19 cellular contexts compared by ENCODE assay signal in genomic region chr17:4856937-4857314, GRCh38. TPM values are rescaled to one million over a fixed set of nuclear protein-coding genes. Genes with fewer than 3 reads are reported as not detected.
A peak's percentile ranks its signal among the peaks of the same experiment; 100 is the strongest.
DNase-seq lines count a peak whose midpoint lies in the region; ATAC-seq and TF ChIP-seq lines count a peak whose summit lies in the region.
"Had no signal": no experiment of that assay in that cellular context is flagged by ENCODE, and none has a peak within 500 bp of the region (broad histone marks: within the 10 kb centered on the region; RNA-seq: fewer than 3 reads in every experiment).

No MANE protein-coding gene starts in this region.

- H3K4me1 Mint-ChIP-seq in MCF 10A (ENCODE audit: insufficient read depth, unreplicated experiment) (peaks cover 61% of the 10 kb centered on the region), endodermal cell (peaks cover 54% of the 10 kb centered on the region)

- H3K27me3 ChIP-seq in mammary epithelial cell (ENCODE audit: insufficient read depth, low read length), result no peaks in the 10 kb centered on the region
- no peaks in the 10 kb centered on the region for H3K27me3 ChIP-seq in endodermal cell (ENCODE audit: control insufficient read depth, insufficient read depth, low read length, poor library complexity, severe bottlenecking)
- no peaks in the 10 kb centered on the region for H3K27me3 ChIP-seq in suprapubic skin
- H3K27me3 ChIP-seq: left lung, sigmoid colon had no signal

- no peak for TF ChIP-seq POLR2A in suprapubic skin (IDR thresholded peaks at IDR 0.05)

- H3K9me3 ChIP-seq in mammary epithelial cell (replicated peaks; ENCODE audit: insufficient read depth, low read length), result no peaks in the 10 kb centered on the region
- H3K9me3 ChIP-seq in endodermal cell (ENCODE audit: control insufficient read depth, low read length), result no peaks in the 10 kb centered on the region
- no peaks in the 10 kb centered on the region for H3K9me3 ChIP-seq in suprapubic skin
- H3K9me3 ChIP-seq: left lung, sigmoid colon had no signal

- H3K36me3 ChIP-seq in mammary epithelial cell (ENCODE audit: insufficient read depth, low read length) (peaks cover 8% of the 10 kb centered on the region), endodermal cell (ENCODE audit: control insufficient read depth, insufficient read depth, low read length) (peaks cover 7% of the 10 kb centered on the region), suprapubic skin (peaks cover 2% of the 10 kb centered on the region)

- H3K4me3 ChIP-seq in mammary epithelial cell (replicated peaks in 1 of 3; ENCODE audit: insufficient read depth in 1 of 3, low read depth in 2 of 3, low read length in 3 of 3) (no peak overlapping the region), endodermal cell (ENCODE audit: low read length) (no peak overlapping the region), suprapubic skin (no peak overlapping the region)
- H3K4me3 ChIP-seq: left lung, sigmoid colon had no signal

- H3K9ac ChIP-seq in mammary epithelial cell (ENCODE audit: insufficient read depth, low read length) (no peak overlapping the region), endodermal cell (ENCODE audit: extremely low read depth, low read length, poor library complexity, severe bottlenecking) (no peak overlapping the region)

- DNase-seq in MCF 10A (ENCODE audit: unreplicated experiment) (no peak), mammary epithelial cell (no peak), endodermal cell (no peak), middle frontal gyrus (ENCODE audit: extremely low spot score, low spot score) (peak; percentile 40), suprapubic skin (ENCODE audit: low spot score in 2 of 2) (no peak), SHP77 (lab: John Stamatoyannopoulos, UW) (no peak), mucosa of gallbladder (ENCODE audit: low spot score) (no peak)
- DNase-seq: activated CD4-positive, alpha-beta T cell treated with anti-CD3 and anti-CD28 coated beads for 4 hours; IMR-90; left lung; natural killer cell; NCI-H2081; NCI-H526; sigmoid colon; stimulated activated CD4-positive, alpha-beta T cell treated with anti-CD3 and anti-CD28 coated beads, Interleukin-4, amount 100 ng/mL, for 1 hour had no signal

- H3K27me3 Mint-ChIP-seq in MCF 10A (ENCODE audit: insufficient read depth, unreplicated experiment) (no peaks in the 10 kb centered on the region), endodermal cell (ENCODE audit: insufficient read depth) (no peaks in the 10 kb centered on the region)
- H3K27me3 Mint-ChIP-seq: activated naive CD8-positive, alpha-beta T cell had no signal

- 88% methylated on average over 7 of the region's 7 CpGs for WGBS in mammary epithelial cell (ENCODE audit: low coverage, missing lambda C conversion rate)
- 95 to 96% methylated on average over 4 to 7 of the region's 7 CpGs for WGBS in endodermal cell (ENCODE audit: insufficient coverage in 1 of 2, insufficient read length in 1 of 2), 2 experiments
- WGBS in suprapubic skin, result 92% methylated on average over 7 of the region's 7 CpGs

- no TSS peak for BruUV-seq in MCF 10A (replicated peaks; lab: Mats Ljungman, UMichigan)
- BruUV-seq in mammary epithelial cell (replicated peaks; lab: Mats Ljungman, UMichigan), result no TSS peak

- no peak overlapping the region for H2AFZ ChIP-seq in mammary epithelial cell (ENCODE audit: low read depth, low read length)

- H3K79me2 ChIP-seq in mammary epithelial cell (ENCODE audit: insufficient read depth, low read length), result peaks cover 77% of the 10 kb centered on the region

- H3K4me2 ChIP-seq in mammary epithelial cell (ENCODE audit: insufficient read depth, low read depth, low read length), result no peak overlapping the region

- intact Hi-C loops in MCF 10A (cut with micrococcal nuclease) (no loop called here), mammary epithelial cell (cut with micrococcal nuclease) (no loop called here)

- H3K27ac ChIP-seq in mammary epithelial cell (ENCODE audit: insufficient read depth, low read depth, low read length) (no peak overlapping the region), endodermal cell (ENCODE audit: low read depth, low read length) (no peak overlapping the region), suprapubic skin (peak overlapping the region; percentile 24)

- no peak for TF ChIP-seq EP300 in suprapubic skin (IDR thresholded peaks at IDR 0.05)

- H3K4me1 ChIP-seq in mammary epithelial cell (ENCODE audit: insufficient read depth, low read length) (peaks cover 62% of the 10 kb centered on the region), endodermal cell (ENCODE audit: control insufficient read depth, insufficient read depth, low read length) (peaks cover 11% of the 10 kb centered on the region), suprapubic skin (peaks cover 80% of the 10 kb centered on the region)

- H3K36me3 Mint-ChIP-seq in MCF 10A (ENCODE audit: insufficient read depth, unreplicated experiment) (peaks cover 59% of the 10 kb centered on the region), endodermal cell (ENCODE audit: low read depth) (peaks cover 13% of the 10 kb centered on the region)
- H3K36me3 Mint-ChIP-seq: natural killer cell had no signal

- peak overlapping the region; percentile 85 for H3K27ac Mint-ChIP-seq in MCF 10A (ENCODE audit: low read depth, unreplicated experiment)
- peak overlapping the region; percentile 69 for H3K27ac Mint-ChIP-seq in endodermal cell
- H3K27ac Mint-ChIP-seq: activated naive CD8-positive, alpha-beta T cell had no signal

- dilution Hi-C loops in mammary epithelial cell (cut with HindIII; ENCODE audit: low sequenced_read_pairs), result no loop called here

- H3K4me3 Mint-ChIP-seq in MCF 10A (ENCODE audit: unreplicated experiment), result no peak overlapping the region
- no peak overlapping the region for H3K4me3 Mint-ChIP-seq in endodermal cell
- H3K4me3 Mint-ChIP-seq: activated naive CD8-positive, alpha-beta T cell; natural killer cell had no signal

- H3K9me3 Mint-ChIP-seq in MCF 10A (ENCODE audit: unreplicated experiment) (no peaks in the 10 kb centered on the region), endodermal cell (no peaks in the 10 kb centered on the region)

- no peaks in the 10 kb centered on the region for H4K20me1 ChIP-seq in mammary epithelial cell (ENCODE audit: insufficient read depth, low read length)

- in situ Hi-C loops in mammary epithelial cell (cut with MboI; ENCODE audit: low sequenced_read_pairs in 2 of 2), result no loop called here

- CTCF ChIA-PET in MCF 10A (lab: Yijun Ruan, JAX) (interaction anchor here (0.5 to 0.8 kb wide), 2 partner anchors 23 to 38 kb away, joined by 3 to 4 read pairs; no protein-coding TSS in a partner anchor), mammary epithelial cell (lab: Charles Lee; ENCODE audit: low non-redundant PET) (no interaction called here)

- TF ChIP-seq CTCF in MCF 10A (IDR thresholded peaks at IDR 0.05; ENCODE audit: unreplicated experiment) (no peak), mammary epithelial cell (conservative IDR thresholded peaks at IDR 0.05 in 1 of 2, IDR thresholded peaks at IDR 0.05 in 1 of 2; ENCODE audit: extremely low read depth in 1 of 2, insufficient read depth in 1 of 2, low read depth in 1 of 2, low read length in 2 of 2) (no peak), endodermal cell (conservative IDR thresholded peaks at IDR 0.05) (no peak), suprapubic skin (IDR thresholded peaks at IDR 0.05) (no peak)

- POLR2A ChIA-PET in MCF 10A (lab: Yijun Ruan, JAX), result interaction anchor here (0.6 to 5.6 kb wide), 5 partner anchors 7 to 147 kb away, joined by 3 to 94 read pairs (median 4); partner anchors contain the start of genes ARRB2, MINK1 and PLD2

- ATAC-seq in HG03565 (IDR thresholded peaks at IDR 0.05; ENCODE audit: unreplicated experiment), result no peak
- ATAC-seq: left lung, natural killer cell had no signal

RNA-seq across cellular contexts. Expression of gene MINK1, which starts 23.8 kb away (rescaled TPM):
- total RNA-seq in MCF 10A (2022) (106 and 124 TPM in 2 replicates), mammary epithelial cell (100 to 1,000 TPM in 1 of 2 donors, 10 to 100 TPM in 1; 71.0 to 201 TPM), endodermal cell (10 to 100 TPM; 75.0 to 79.7 TPM), suprapubic skin (100 to 1,000 TPM; 141 to 352 (median 169) TPM), mucosa of gallbladder (161 TPM)
- 98.0 TPM for polyA plus RNA-seq in mammary epithelial cell
- polyA minus RNA-seq in mammary epithelial cell, result 115 TPM
- 51.0 TPM for polyA plus RNA-seq in endodermal cell (2013, experiment 1 of 2)
- 46.8 TPM for polyA plus RNA-seq in endodermal cell (2013, experiment 2 of 2)

RNA-seq across cellular contexts. Expression of gene C17orf107, which starts 42.4 kb away (rescaled TPM):
- 3.6 and 4.3 TPM in 2 replicates for total RNA-seq in MCF 10A (2022)
- 1 to 10 TPM; 4.0 to 4.4 TPM for total RNA-seq in mammary epithelial cell
- 0.44 TPM for polyA plus RNA-seq in mammary epithelial cell
- polyA minus RNA-seq in mammary epithelial cell, result not detected
- total RNA-seq in endodermal cell, result 1 to 10 TPM in 1 of 2 donors, under 1 TPM in 1; 0.82 to 4.8 TPM
- polyA plus RNA-seq in endodermal cell (2013, experiment 1 of 2), result 1.00 TPM
- polyA plus RNA-seq in endodermal cell (2013, experiment 2 of 2), result 0.62 TPM
- 1 to 10 TPM; 3.7 to 9.8 (median 7.5) TPM for total RNA-seq in suprapubic skin
- total RNA-seq in mucosa of gallbladder, result 8.8 TPM
- total RNA-seq: SK-MEL-5 had no signal

RNA-seq across cellular contexts. Expression of gene CHRNE, which starts 46.0 kb away (rescaled TPM):
- total RNA-seq in MCF 10A (2022) (not detected in 2 replicates), mammary epithelial cell (under 1 TPM in 1 of 2 donors, not detected in 1; under 0.01 TPM), endodermal cell (1 to 10 TPM in 1 of 2 donors, under 1 TPM in 1; 0.71 to 1.2 TPM), suprapubic skin (1 to 10 TPM; 1.7 to 6.0 (median 2.4) TPM), mucosa of gallbladder (9.4 TPM)
- 0.03 TPM for polyA plus RNA-seq in mammary epithelial cell
- polyA minus RNA-seq in mammary epithelial cell, result not detected
- 0.46 TPM for polyA plus RNA-seq in endodermal cell (2013, experiment 1 of 2)
- 0.33 TPM for polyA plus RNA-seq in endodermal cell (2013, experiment 2 of 2)
- total RNA-seq: A172 had no signal

RNA-seq across cellular contexts. Expression of gene PLD2, which starts 50.0 kb away (rescaled TPM):
- total RNA-seq in MCF 10A (2022), result 27.6 and 31.7 TPM in 2 replicates
- 10 to 100 TPM; 22.2 to 42.9 TPM for total RNA-seq in mammary epithelial cell
- 24.2 TPM for polyA plus RNA-seq in mammary epithelial cell
- polyA minus RNA-seq in mammary epithelial cell, result 26.6 TPM
- 10 to 100 TPM; 72.7 to 75.2 TPM for total RNA-seq in endodermal cell
- 32.9 TPM for polyA plus RNA-seq in endodermal cell (2013, experiment 1 of 2)
- polyA plus RNA-seq in endodermal cell (2013, experiment 2 of 2), result 35.4 TPM
- total RNA-seq in suprapubic skin, result 100 to 1,000 TPM in 1 of 4 donors, 10 to 100 TPM in 3; 53.5 to 134 (median 57.6) TPM
- total RNA-seq in mucosa of gallbladder, result 48.7 TPM
